ENCODE assay signal across 27 cellular contexts in the genomic region with DNA sequence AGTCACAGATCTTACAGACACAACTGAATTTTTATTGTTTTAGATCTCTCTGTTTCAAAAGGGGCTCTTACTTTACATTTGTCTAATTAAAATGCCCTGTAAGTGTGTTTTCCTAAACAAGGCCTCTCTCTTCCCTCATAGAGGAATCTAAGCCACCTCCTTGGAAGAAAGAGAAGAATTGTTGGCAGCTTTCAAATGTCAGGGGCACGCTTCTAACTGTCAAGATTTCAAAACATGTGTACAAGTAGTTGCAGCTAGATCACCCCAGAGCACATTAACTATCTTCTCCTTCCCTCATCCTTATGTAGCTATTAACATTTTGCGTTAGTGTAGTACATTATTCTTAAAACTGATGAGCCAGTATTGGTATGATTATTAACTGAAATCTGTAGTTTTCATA.
"Had no signal": no experiment of that assay in that cellular context is flagged by ENCODE, and none has a peak within 500 bp of the region (broad histone marks: within the 10 kb centered on the region; RNA-seq: fewer than 3 reads in every experiment).

No MANE protein-coding gene starts in this region.

- H3K4me1 ChIP-seq: body of pancreas, heart left ventricle, right atrium auricular region, stomach, thyroid gland had no signal

- H3K9me3 ChIP-seq: body of pancreas, heart left ventricle, right atrium auricular region, stomach, thyroid gland had no signal

- H2AFZ ChIP-seq: parathyroid adenoma had no signal

- H3K36me3 ChIP-seq: heart left ventricle, right atrium auricular region, stomach, thyroid gland had no signal

- H3K4me3 ChIP-seq: body of pancreas, heart left ventricle, right atrium auricular region, stomach, thyroid gland had no signal

- ATAC-seq: activated CD8-positive, alpha-beta T cell treated with anti-CD3 and anti-CD28 coated beads for 36 hours; activated naive CD4-positive, alpha-beta T cell treated with anti-CD3 and anti-CD28 coated beads, Interleukin-2, amount 50 U/mL, for 72 hours; activated T-cell treated with anti-CD3 and anti-CD28 coated beads, Interleukin-2, amount 50 U/mL, for 4 hours; activated T-helper 17 cell treated with anti-CD3 and anti-CD28 coated beads, Interleukin-2, amount 50 U/mL, for 72 hours; body of pancreas; effector memory CD8-positive, alpha-beta T cell; foreskin keratinocyte; heart left ventricle; left colon; naive thymus-derived CD4-positive, alpha-beta T cell; stimulated activated naive B cell treated with anti-CD40 and anti-IgM and Interleukin-4, amounts not matched to agents 10 μg/mL and 1 μg/mL and 100 μg/mL, for 72 hours; T-helper 17 cell had no signal

- H3K27me3 ChIP-seq: body of pancreas, foreskin keratinocyte, heart left ventricle, right atrium auricular region, stomach, thyroid gland had no signal

- H3K27ac ChIP-seq: body of pancreas, heart left ventricle, parathyroid adenoma, right atrium auricular region, stomach, thyroid gland had no signal

- FAIRE-seq: kidney had no signal

- H3K9ac ChIP-seq: parathyroid adenoma had no signal

- DNase-seq: activated B cell treated with CpG ODN at 0.5 μM for 24 hours; activated CD4-positive, alpha-beta T cell treated with anti-CD3 and anti-CD28 coated beads, Interleukin-2, amount 50 U/mL, for 1 hour; activated CD8-positive, alpha-beta T cell treated with anti-CD3 and anti-CD28 coated beads for 36 hours; activated T-cell treated with anti-CD3 and anti-CD28 coated beads, Interleukin-2, amount 50 U/mL, for 4 hours; anterior cingulate cortex; body of pancreas; cortex of kidney; effector memory CD8-positive, alpha-beta T cell; erythroblast; foreskin keratinocyte; heart left ventricle; hypothalamus; immature natural killer cell; kidney; left colon; midbrain; naive thymus-derived CD4-positive, alpha-beta T cell; stimulated activated CD4-positive, alpha-beta T cell treated with anti-CD3 and anti-CD28 coated beads, Interleukin-15, amount 100 ng/mL, for 24 hours; stimulated activated CD4-positive, alpha-beta T cell treated with anti-CD3 and anti-CD28 coated beads, Interleukin-2, amount 100 ng/mL, for 24 hours; stimulated activated naive B cell treated with anti-CD40 and anti-IgM and Interleukin-4, amounts not matched to agents 10 μg/mL and 1 μg/mL and 100 μg/mL, for 72 hours; stomach; T-helper 17 cell; thyroid gland had no signal
